Comparison of ENCODE assay signal across 10 cellular contexts in genomic region chr13:114105351-114106225, GRCh38. TPM values are rescaled to one million over a fixed set of nuclear protein-coding genes. Genes with fewer than 3 reads are reported as not detected.
DNase-seq lines count a peak whose midpoint lies in the region; ATAC-seq, FAIRE-seq and TF ChIP-seq lines count a peak whose summit lies in the region.
"Had no signal": no experiment of that assay in that cellular context is flagged by ENCODE, and none has a peak within 500 bp of the region (broad histone marks: within the 10 kb centered on the region; RNA-seq: fewer than 3 reads in every experiment).

No MANE protein-coding gene starts in this region.

- H3F3A ChIP-seq in SK-N-SH (replicated peaks; ENCODE audit: insufficient read depth) = peaks cover 36% of the 10 kb centered on the region

- peak in 1 of 2 experiments; percentile 65; a peak in 1 of 4 replicates for TF ChIP-seq EP300 in SK-N-SH (IDR thresholded peaks at IDR 0.05; ENCODE audit: borderline replicate concordance in 1 of 2, low read depth in 1 of 2, low read length in 1 of 2)
- TF ChIP-seq EP300 in gastroesophageal sphincter (IDR thresholded peaks at IDR 0.05) = no peak

- H3K4me2 ChIP-seq in SK-N-SH = no peak overlapping the region
- H3K4me2 ChIP-seq in osteoblast (ENCODE audit: insufficient read depth, low read length) = no peak overlapping the region

- H3K79me2 ChIP-seq in SK-N-SH (ENCODE audit: insufficient read depth) = peaks cover 91% of the 10 kb centered on the region
- peaks cover 93% of the 10 kb centered on the region for H3K79me2 ChIP-seq in osteoblast (ENCODE audit: insufficient read depth, low read length)

- peaks cover 55% of the 10 kb centered on the region for H4K20me1 ChIP-seq in SK-N-SH (ENCODE audit: insufficient read depth)
- peaks cover 46% of the 10 kb centered on the region for H4K20me1 ChIP-seq in osteoblast (ENCODE audit: insufficient read depth, low read length)

- peaks cover 3 to 80% (median 29%) of the 10 kb centered on the region in 4 donors for H3K4me1 Mint-ChIP-seq in CD4-positive, CD25-positive, alpha-beta regulatory T cell

- H3K36me3 Mint-ChIP-seq in CD4-positive, CD25-positive, alpha-beta regulatory T cell = peaks cover 13% of the 10 kb centered on the region

- TF ChIP-seq RAD21 in SK-N-SH (IDR thresholded peaks at IDR 0.05; ENCODE audit: low read length) = 0 out of 2 replicates have a peak, but pooled peaks have one; percentile 2

- CTCF ChIA-PET in SK-N-SH (lab: Yijun Ruan, JAX) = interaction anchor here (1.1 to 1.3 kb wide), 3 partner anchors 108 to 292 kb away, joined by 3 to 7 read pairs (median 3); no protein-coding TSS in a partner anchor

- H3K27ac ChIP-seq in CD4-positive, CD25-positive, alpha-beta regulatory T cell (ENCODE audit: insufficient read depth, low read length, poor library complexity, severe bottlenecking) = peak overlapping the region; percentile 41
- H3K27ac ChIP-seq in SK-N-SH (ENCODE audit: low read depth in 2 of 2, low read length in 1 of 2) = peak overlapping the region in 1 of 2 experiments; percentile 87; a peak in 2 of 4 replicates
- H3K27ac ChIP-seq in gastroesophageal sphincter = peak overlapping the region in 3 of 4 donors; percentile 58 to 83 (median 74)
- no peak overlapping the region for H3K27ac ChIP-seq in osteoblast (ENCODE audit: low read depth, low read length)
- H3K27ac ChIP-seq in small intestine (ENCODE audit: low read depth in 1 of 2, low read length in 1 of 2) = no peak overlapping the region

- ATAC-seq in CD4-positive, CD25-positive, alpha-beta regulatory T cell (ENCODE audit: low read depth in 2 of 2) = no peak
- ATAC-seq in gastroesophageal sphincter = peak; percentile 57
- ATAC-seq in GM18519 (IDR thresholded peaks at IDR 0.05; ENCODE audit: low FRiP score, unreplicated experiment) = no peak

- H3K4me3 Mint-ChIP-seq in CD4-positive, CD25-positive, alpha-beta regulatory T cell = peak overlapping the region; percentile 44 to 76 (median 65)

- H3K9me2 ChIP-seq in SK-N-SH = no peaks in the 10 kb centered on the region

- H3K4me1 ChIP-seq in CD4-positive, CD25-positive, alpha-beta regulatory T cell (ENCODE audit: control insufficient read depth, insufficient read depth, low read length, poor library complexity, severe bottlenecking) = peaks cover 87% of the 10 kb centered on the region
- H3K4me1 ChIP-seq in SK-N-SH (ENCODE audit: control insufficient read depth in 1 of 2, insufficient read depth in 2 of 2, low read depth in 1 of 2, low read length in 1 of 2) (peaks cover 29 to 65% of the 10 kb centered on the region in 2 experiments), gastroesophageal sphincter (peaks cover 0 to 81% (median 32%) of the 10 kb centered on the region in 3 donors), osteoblast (ENCODE audit: insufficient read depth, low read length) (peaks cover 18% of the 10 kb centered on the region), small intestine (ENCODE audit: control insufficient read depth in 2 of 2, insufficient read depth in 1 of 2, low read depth in 1 of 2, low read length in 1 of 2) (no peaks in the 10 kb centered on the region)

- H3K9ac ChIP-seq in SK-N-SH = no peak overlapping the region

- H3K4me3 ChIP-seq in CD4-positive, CD25-positive, alpha-beta regulatory T cell (ENCODE audit: low read depth, low read length) = no peak overlapping the region
- no peak overlapping the region for H3K4me3 ChIP-seq in SK-N-SH (ENCODE audit: low read depth in 2 of 2, low read length in 1 of 2)
- no peak overlapping the region for H3K4me3 ChIP-seq in gastroesophageal sphincter
- H3K4me3 ChIP-seq in osteoblast (ENCODE audit: insufficient read depth, low read length) = no peak overlapping the region
- no peak overlapping the region for H3K4me3 ChIP-seq in small intestine (ENCODE audit: low read depth in 1 of 2, low read length in 2 of 2)

- TF ChIP-seq CTCF in SK-N-SH (IDR thresholded peaks at IDR 0.05) (no peak), gastroesophageal sphincter (IDR thresholded peaks at IDR 0.05) (no peak), osteoblast (IDR thresholded peaks at IDR 0.05; ENCODE audit: extremely low read depth, low read depth, low read length) (no peak)

- peak overlapping the region; percentile 66 to 86 (median 75) for H3K27ac Mint-ChIP-seq in CD4-positive, CD25-positive, alpha-beta regulatory T cell

- H3K9me3 ChIP-seq in CD4-positive, CD25-positive, alpha-beta regulatory T cell (ENCODE audit: control insufficient read depth in 2 of 2, low read length in 2 of 2) = no peaks in the 10 kb centered on the region
- H3K9me3 ChIP-seq in SK-N-SH (no peaks in the 10 kb centered on the region), gastroesophageal sphincter (no peaks in the 10 kb centered on the region), osteoblast (ENCODE audit: low read depth, low read length) (no peaks in the 10 kb centered on the region), small intestine (ENCODE audit: control insufficient read depth, low read depth) (no peaks in the 10 kb centered on the region)

- no peak for DNase-seq in CD4-positive, CD25-positive, alpha-beta regulatory T cell
- DNase-seq in SK-N-SH = peak; percentile 85
- peak; percentile 86 for DNase-seq in osteoblast (ENCODE audit: insufficient read length, low spot score, missing footprints)
- DNase-seq in small intestine = no peak
- no peak for DNase-seq in NCI-H1048 (lab: John Stamatoyannopoulos, UW)
- no peak for DNase-seq in NCI-H1694 (lab: John Stamatoyannopoulos, UW)
- DNase-seq: Calu3 had no signal

- 84% methylated on average over 24 of the region's 32 CpGs for WGBS in SK-N-SH (ENCODE audit: low lambda C conversion rate)
- WGBS in gastroesophageal sphincter (ENCODE audit: low coverage in 1 of 2), 2 donors = 71 to 74% methylated on average over 12 to 20 of the region's 32 CpGs
- 83 to 91% (median 89%) methylated on average over 32 of the region's 32 CpGs for WGBS in small intestine, 3 donors

- no peaks in the 10 kb centered on the region for H3K27me3 ChIP-seq in CD4-positive, CD25-positive, alpha-beta regulatory T cell (ENCODE audit: control insufficient read depth, insufficient read depth, low read length)
- no peaks in the 10 kb centered on the region for H3K27me3 ChIP-seq in SK-N-SH (ENCODE audit: insufficient read depth)
- no peaks in the 10 kb centered on the region for H3K27me3 ChIP-seq in gastroesophageal sphincter
- H3K27me3 ChIP-seq in osteoblast (ENCODE audit: insufficient read depth, low read length) = no peaks in the 10 kb centered on the region
- H3K27me3 ChIP-seq in small intestine (ENCODE audit: control insufficient read depth in 2 of 2, insufficient read depth in 2 of 2, low read length in 2 of 2) = no peaks in the 10 kb centered on the region

- H2AFZ ChIP-seq in SK-N-SH (ENCODE audit: low read depth) (no peak overlapping the region), osteoblast (ENCODE audit: low read length) (no peak overlapping the region)

- H3K9me3 Mint-ChIP-seq in CD4-positive, CD25-positive, alpha-beta regulatory T cell = peaks cover 0 to 7% (median 0%) of the 10 kb centered on the region in 7 donors

- H3K36me3 ChIP-seq in CD4-positive, CD25-positive, alpha-beta regulatory T cell (ENCODE audit: control insufficient read depth, insufficient read depth, low read length) = peaks cover 51% of the 10 kb centered on the region
- peaks cover 0 to 4% of the 10 kb centered on the region in 2 experiments for H3K36me3 ChIP-seq in SK-N-SH (replicated peaks in 1 of 2; ENCODE audit: control insufficient read depth in 1 of 2, insufficient read depth in 2 of 2, low read length in 1 of 2)
- H3K36me3 ChIP-seq in gastroesophageal sphincter = peaks cover 0 to 4% of the 10 kb centered on the region in 2 donors
- H3K36me3 ChIP-seq in osteoblast (ENCODE audit: insufficient read depth, low read length) = no peaks in the 10 kb centered on the region
- no peaks in the 10 kb centered on the region for H3K36me3 ChIP-seq in small intestine (ENCODE audit: control insufficient read depth in 2 of 2, insufficient read depth in 2 of 2, low read length in 2 of 2)

- no peak for FAIRE-seq in small intestine (lab: Jason Lieb, UNC)
- FAIRE-seq: GM12891 had no signal

- POLR2A ChIA-PET in SK-N-SH (lab: Yijun Ruan, JAX) = no interaction called here

- no peaks in the 10 kb centered on the region for H3K27me3 Mint-ChIP-seq in CD4-positive, CD25-positive, alpha-beta regulatory T cell

- no peak for TF ChIP-seq POLR2A in gastroesophageal sphincter (IDR thresholded peaks at IDR 0.05)

TF ChIP-seq in SK-N-SH, 30 proteins besides CTCF, POLR2A, EP300 and RAD21 (continues in another document):
- no peak for TF ChIP-seq GABPA (IDR thresholded peaks at IDR 0.05; ENCODE audit: low read depth)
- no peak for TF ChIP-seq FOXJ3 (CRISPR knock-in tag; IDR thresholded peaks at IDR 0.05)
- no peak for TF ChIP-seq ZBTB33 (IDR thresholded peaks at IDR 0.05; ENCODE audit: borderline replicate concordance, low read depth)
- peak; percentile 24; the same call in 1 of the 2 replicates for TF ChIP-seq RCOR1 (IDR thresholded peaks at IDR 0.05; ENCODE audit: low read length)

RNA-seq across cellular contexts. Expression of gene RASA3, which starts 26.8 kb away (rescaled TPM):
- total RNA-seq in CD4-positive, CD25-positive, alpha-beta regulatory T cell = 265 TPM
- 100 to 1,000 TPM in 1 of 4 donors, 10 to 100 TPM in 3; 93.8 to 116 (median 99.6) TPM for polyA plus RNA-seq in CD4-positive, CD25-positive, alpha-beta regulatory T cell
- polyA plus RNA-seq in SK-N-SH (2012; rRNA removed) (23.9 and 25.1 TPM in 2 replicates), small intestine (1 to 10 TPM; 2.0 to 7.2 (median 6.5) TPM)
- 17.3 and 20.8 TPM in 2 replicates for polyA plus RNA-seq in SK-N-SH (2012; cell fraction: cytosol; rRNA removed)
- polyA plus RNA-seq in SK-N-SH (2012; cell fraction: nucleus; rRNA removed) = 26.8 and 31.9 TPM in 2 replicates
- total RNA-seq in gastroesophageal sphincter (10 to 100 TPM; 25.0 to 43.1 (median 30.2) TPM), osteoblast (40.7 and 41.3 TPM in 2 replicates)

Comparison
In these comparisons a context has a peak if more than half of its experiments do, and no peak if none do; other contexts are left out.
1. DNase-seq: peak in SK-N-SH (single experiment) and osteoblast (single experiment); none in CD4-positive, CD25-positive, alpha-beta regulatory T cell (0 of 3), small intestine (single experiment), NCI-H1048 (single experiment) and NCI-H1694 (single experiment).
2. H3K27ac ChIP-seq: peak in CD4-positive, CD25-positive, alpha-beta regulatory T cell (single experiment) and gastroesophageal sphincter (3 of 4); none in osteoblast (single experiment) and small intestine (0 of 2).